ENCODE assay signal across 25 cellular contexts in the genomic region with DNA sequence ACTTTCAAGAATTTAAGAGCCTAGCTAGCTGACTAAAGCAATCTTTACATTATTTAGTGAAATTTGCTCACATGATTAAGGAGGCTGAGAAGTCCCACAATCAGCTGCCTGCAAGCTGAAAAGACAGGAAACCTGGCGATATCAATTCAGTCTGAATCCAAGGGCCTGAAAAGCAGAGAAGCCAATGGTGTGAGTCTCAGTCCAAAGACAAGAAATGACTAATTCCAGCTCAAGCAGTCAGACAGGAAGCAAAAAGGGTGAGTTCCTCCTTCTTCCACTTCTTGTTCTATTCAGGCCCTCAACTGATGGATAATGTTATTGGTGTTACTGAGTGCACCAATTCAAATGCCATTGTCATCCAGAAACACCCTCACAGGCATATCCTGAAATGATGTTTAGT.
DNase-seq lines count a peak whose midpoint lies in the region; ATAC-seq, FAIRE-seq and TF ChIP-seq lines count a peak whose summit lies in the region.
"Had no signal": no experiment of that assay in that cellular context is flagged by ENCODE, and none has a peak within 500 bp of the region (broad histone marks: within the 10 kb centered on the region; RNA-seq: fewer than 3 reads in every experiment).

No MANE protein-coding gene starts in this region.

- TF ChIP-seq CTCF in MCF 10A (IDR thresholded peaks at IDR 0.05; ENCODE audit: unreplicated experiment) (no peak), breast epithelium (IDR thresholded peaks at IDR 0.05) (no peak), foreskin keratinocyte (conservative IDR thresholded peaks at IDR 0.05) (no peak), suprapubic skin (IDR thresholded peaks at IDR 0.05) (no peak)

- H3K4me3 ChIP-seq in breast epithelium (no peak overlapping the region), suprapubic skin (no peak overlapping the region)

- H3K9me3 Mint-ChIP-seq in MCF 10A (ENCODE audit: unreplicated experiment) = peaks cover 7% of the 10 kb centered on the region
- H3K9me3 Mint-ChIP-seq: activated CD4-positive, alpha-beta memory T cell treated with anti-CD3 and anti-CD28 coated beads, Interleukin-2, amount 10 ng/mL, durations not matched to agents 7 days and 5 days; T-helper 2 cell treated with Interferon-gamma antibody and Interleukin-4, amounts not matched to agents 5 μg/mL and 100 μg/mL, for 36 hours had no signal

- TF ChIP-seq EP300 in suprapubic skin (IDR thresholded peaks at IDR 0.05) = no peak

- no peaks in the 10 kb centered on the region for H3K27me3 ChIP-seq in breast epithelium
- no peaks in the 10 kb centered on the region for H3K27me3 ChIP-seq in foreskin keratinocyte
- H3K27me3 ChIP-seq in suprapubic skin = no peaks in the 10 kb centered on the region

- no peak overlapping the region for H3K4me3 Mint-ChIP-seq in MCF 10A (ENCODE audit: unreplicated experiment)
- H3K4me3 Mint-ChIP-seq: activated CD4-positive, alpha-beta memory T cell treated with anti-CD3 and anti-CD28 coated beads, Interleukin-2, amount 10 ng/mL, durations not matched to agents 7 days and 5 days; endodermal cell; naive B cell; T-helper 2 cell treated with Interferon-gamma antibody and Interleukin-4, amounts not matched to agents 5 μg/mL and 100 μg/mL, for 36 hours had no signal

- H3K4me1 ChIP-seq in breast epithelium = no peaks in the 10 kb centered on the region
- peaks cover 4% of the 10 kb centered on the region for H3K4me1 ChIP-seq in foreskin keratinocyte
- H3K4me1 ChIP-seq in suprapubic skin = no peaks in the 10 kb centered on the region

- DNase-seq in MCF 10A (ENCODE audit: unreplicated experiment) = peak; percentile 28
- DNase-seq in breast epithelium (ENCODE audit: low spot score in 2 of 2) = no peak
- DNase-seq in amniotic epithelial cell (ENCODE audit: low read depth) = peak; percentile 39
- DNase-seq in foreskin keratinocyte = peak; percentile 69 to 91
- DNase-seq in urothelium cell line (ENCODE audit: low spot score) = peak; percentile 6
- no peak for DNase-seq in suprapubic skin (ENCODE audit: low spot score in 2 of 2)
- DNase-seq: activated CD4-positive, alpha-beta memory T cell treated with anti-CD3 and anti-CD28 coated beads, Interleukin-2, amount 10 ng/mL, durations not matched to agents 7 days and 5 days; activated CD4-positive, CD25-positive, alpha-beta regulatory T cell; activated T-cell treated with anti-CD3 and anti-CD28 coated beads, Interleukin-2, amount 50 U/mL, for 1 hour; C1 segment of cervical spinal cord; Calu3; endodermal cell; mesendoderm; naive B cell; NCI-H1092; NCI-H1930; NK-92 treated with Interleukin-12 subunit alpha and Interleukin-12 subunit beta, amount 100 ng/mL, for 24 hours; right cardiac atrium; SK-N-SH had no signal

- WGBS in suprapubic skin = 70% methylated on average over 1 of the region's 1 CpG

- peak overlapping the region; percentile 64 for H3K27ac Mint-ChIP-seq in MCF 10A (ENCODE audit: low read depth, unreplicated experiment)
- H3K27ac Mint-ChIP-seq: activated CD4-positive, alpha-beta memory T cell treated with anti-CD3 and anti-CD28 coated beads, Interleukin-2, amount 10 ng/mL, durations not matched to agents 7 days and 5 days; endodermal cell; naive B cell; T-helper 2 cell treated with Interferon-gamma antibody and Interleukin-4, amounts not matched to agents 5 μg/mL and 100 μg/mL, for 36 hours had no signal

- H3K36me3 Mint-ChIP-seq in MCF 10A (ENCODE audit: insufficient read depth, unreplicated experiment) = no peaks in the 10 kb centered on the region
- H3K36me3 Mint-ChIP-seq: naive B cell had no signal

- peak; percentile 92 for ATAC-seq in foreskin keratinocyte
- no peak for ATAC-seq in HG02938 (IDR thresholded peaks at IDR 0.05; ENCODE audit: unreplicated experiment)
- ATAC-seq in GM21529 (IDR thresholded peaks at IDR 0.05; ENCODE audit: unreplicated experiment) = no peak
- ATAC-seq: right cardiac atrium had no signal

- H3K27ac ChIP-seq in breast epithelium (no peak overlapping the region), foreskin keratinocyte (peak overlapping the region; percentile 93), suprapubic skin (no peak overlapping the region)
- H3K27ac ChIP-seq: HL-60 had no signal

- H3K27me3 Mint-ChIP-seq in MCF 10A (ENCODE audit: insufficient read depth, unreplicated experiment) = no peaks in the 10 kb centered on the region
- H3K27me3 Mint-ChIP-seq: activated CD4-positive, alpha-beta memory T cell treated with anti-CD3 and anti-CD28 coated beads, Interleukin-2, amount 10 ng/mL, durations not matched to agents 7 days and 5 days; naive B cell had no signal

- FAIRE-seq in urothelium cell line (lab: Jason Lieb, UNC) = no peak
- FAIRE-seq: A204.1, colon had no signal

- POLR2A ChIA-PET in MCF 10A (lab: Yijun Ruan, JAX) = no interaction called here

- H3K36me3 ChIP-seq in breast epithelium = no peaks in the 10 kb centered on the region
- no peaks in the 10 kb centered on the region for H3K36me3 ChIP-seq in suprapubic skin

- BruUV-seq in MCF 10A (replicated peaks; lab: Mats Ljungman, UMichigan) = no TSS peak

- H3K9me3 ChIP-seq in breast epithelium = no peaks in the 10 kb centered on the region
- no peaks in the 10 kb centered on the region for H3K9me3 ChIP-seq in suprapubic skin
- H3K9me3 ChIP-seq: SK-N-SH had no signal

- intact Hi-C loops in MCF 10A (cut with micrococcal nuclease) = no loop called here
- intact Hi-C loops in breast epithelium (cut with DNase I; ENCODE audit: low total_unique reads) = no loop called here

- TF ChIP-seq POLR2A in breast epithelium (IDR thresholded peaks at IDR 0.05) = no peak
- TF ChIP-seq POLR2A in suprapubic skin (IDR thresholded peaks at IDR 0.05) = no peak

- CTCF ChIA-PET in MCF 10A (lab: Yijun Ruan, JAX) = no interaction called here

- peaks cover 24% of the 10 kb centered on the region for H3K4me1 Mint-ChIP-seq in MCF 10A (ENCODE audit: insufficient read depth, unreplicated experiment)
- H3K4me1 Mint-ChIP-seq: activated CD4-positive, alpha-beta memory T cell treated with anti-CD3 and anti-CD28 coated beads, Interleukin-2, amount 10 ng/mL, durations not matched to agents 7 days and 5 days; naive B cell had no signal

Comparison
In these comparisons a context has a peak if more than half of its experiments do, and no peak if none do; other contexts are left out.
1. DNase-seq: peak in MCF 10A (single experiment), amniotic epithelial cell (single experiment), foreskin keratinocyte (2 of 2) and urothelium cell line (single experiment); none in breast epithelium (0 of 2) and suprapubic skin (0 of 2).